In the genomic region with DNA sequence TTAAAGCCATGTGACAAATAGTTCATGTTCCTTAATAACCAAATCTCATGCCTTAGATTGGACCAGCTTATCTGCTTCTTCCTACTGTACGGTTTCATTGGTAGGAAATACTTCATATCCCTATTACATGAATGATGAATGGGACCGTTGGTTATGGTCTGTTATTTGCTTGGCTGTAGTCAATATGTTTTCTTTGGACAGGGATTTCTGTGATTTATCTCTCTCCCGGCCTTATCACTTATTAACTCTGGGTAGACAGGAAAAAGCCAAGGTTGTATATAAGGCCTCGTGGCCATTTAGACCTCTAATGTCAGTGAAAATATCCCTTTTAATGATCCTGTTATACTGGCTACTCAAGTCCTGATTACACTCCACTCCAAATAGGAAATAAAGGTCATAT, we compare ENCODE assay signal across 14 cellular contexts.
"Had no signal": no experiment of that assay in that cellular context is flagged by ENCODE, and none has a peak within 500 bp of the region (broad histone marks: within the 10 kb centered on the region; RNA-seq: fewer than 3 reads in every experiment).

No MANE protein-coding gene starts in this region.

- H3K4me3 ChIP-seq: gastrocnemius medialis, lung, mucosa of descending colon, psoas muscle had no signal

- H3K27me3 ChIP-seq: gastrocnemius medialis had no signal

- H3K9me3 ChIP-seq: gastrocnemius medialis, mucosa of descending colon, psoas muscle had no signal

- H3K36me3 ChIP-seq: gastrocnemius medialis had no signal

- DNase-seq: activated CD4-positive, alpha-beta T cell treated with anti-CD3 and anti-CD28 coated beads, Interleukin-2, amount 50 U/mL, for 1 hour; activated effector memory CD4-positive, alpha-beta T cell treated with Interleukin-2 at 50 U/mL for 16 hours; activated T-cell treated with anti-CD3 and anti-CD28 coated beads, Interleukin-2, amount 50 U/mL, for 1 hour; amygdala; gastrocnemius medialis; kidney; mucosa of descending colon; natural killer cell; nucleus accumbens; psoas muscle; stimulated activated CD4-positive, alpha-beta T cell treated with anti-CD3 and anti-CD28 coated beads, Interleukin-4, amount 100 ng/mL, for 24 hours; T-helper 17 cell had no signal

- ATAC-seq: activated naive CD4-positive, alpha-beta T cell treated with anti-CD3 and anti-CD28 coated beads, Interleukin-2, amount 50 U/mL, for 72 hours; mucosa of descending colon; natural killer cell; T-helper 17 cell had no signal

- H3K27ac ChIP-seq: psoas muscle had no signal
